Comparison of ENCODE assay signal across 30 cellular contexts in the genomic region with DNA sequence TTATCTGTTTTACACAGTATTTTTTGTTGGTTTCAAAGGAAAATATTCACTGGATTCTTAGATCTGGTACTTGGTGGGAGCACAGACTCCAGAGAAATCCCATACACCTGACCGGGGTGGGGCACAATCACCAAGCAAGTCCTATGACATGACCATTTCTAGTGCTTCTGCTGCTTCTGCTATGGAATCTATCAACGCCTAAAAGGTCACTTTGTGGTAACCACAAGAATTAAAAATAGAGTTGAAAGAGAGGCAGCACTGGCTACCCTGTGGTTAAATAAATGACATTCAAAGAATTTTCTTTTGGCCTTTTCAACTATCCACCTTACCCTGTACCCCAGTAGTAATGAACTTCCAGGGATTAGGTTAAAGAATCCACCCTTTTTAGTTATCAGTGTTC.
"Had no signal": no experiment of that assay in that cellular context is flagged by ENCODE, and none has a peak within 500 bp of the region (broad histone marks: within the 10 kb centered on the region; RNA-seq: fewer than 3 reads in every experiment).

No MANE protein-coding gene starts in this region.

- H3K4me1 ChIP-seq: Peyer's patch, SJCRH30 had no signal

- H3K4me1 Mint-ChIP-seq: activated CD4-positive, alpha-beta T cell treated with anti-CD3 and anti-CD28 coated beads for 36 hours; activated CD4-positive, alpha-beta T cell treated with anti-CD3 and anti-CD28 coated beads, Interleukin-2, amount 10 ng/mL, durations not matched to agents 7 days and 5 days; activated CD8-positive, alpha-beta memory T cell treated with anti-CD3 and anti-CD28 coated beads, Interleukin-2, amount 10 ng/mL, durations not matched to agents 7 days and 5 days; activated naive CD4-positive, alpha-beta T cell treated with anti-CD3 and anti-CD28 coated beads, Interleukin-2, amount 10 ng/mL, durations not matched to agents 7 days and 5 days; activated naive CD8-positive, alpha-beta T cell treated with anti-CD3 and anti-CD28 coated beads, Interleukin-2, amount 50 U/mL, for 24 hours; brain; central memory CD8-positive, alpha-beta T cell; WTC11 had no signal

- H3K9me3 ChIP-seq: SJCRH30 had no signal

- H3K36me3 Mint-ChIP-seq: activated CD8-positive, alpha-beta memory T cell treated with anti-CD3 and anti-CD28 coated beads, Interleukin-2, amount 10 ng/mL, durations not matched to agents 7 days and 5 days; activated naive CD4-positive, alpha-beta T cell treated with anti-CD3 and anti-CD28 coated beads, Interleukin-2, amount 10 ng/mL, durations not matched to agents 7 days and 5 days; activated naive CD8-positive, alpha-beta T cell; brain had no signal

- DNase-seq: activated CD4-positive, alpha-beta T cell treated with anti-CD3 and anti-CD28 coated beads for 36 hours; activated CD4-positive, alpha-beta T cell treated with anti-CD3 and anti-CD28 coated beads, Interleukin-2, amount 10 ng/mL, durations not matched to agents 7 days and 5 days; activated CD4-positive, alpha-beta T cell treated with anti-CD3 and anti-CD28 coated beads, Interleukin-2, amount 50 U/mL, for 48 hours; activated CD8-positive, alpha-beta memory T cell treated with anti-CD3 and anti-CD28 coated beads for 24 hours; activated CD8-positive, alpha-beta memory T cell treated with anti-CD3 and anti-CD28 coated beads, Interleukin-2, amount 10 ng/mL, durations not matched to agents 7 days and 5 days; activated CD8-positive, alpha-beta memory T cell treated with anti-CD3 and anti-CD28 coated beads, Interleukin-2, amount 50 U/mL, for 48 hours; activated effector memory CD4-positive, alpha-beta T cell treated with Interleukin-2 at 50 U/mL for 16 hours; activated naive CD4-positive, alpha-beta T cell treated with anti-CD3 and anti-CD28 coated beads, Interleukin-2, amount 10 ng/mL, durations not matched to agents 7 days and 5 days; activated naive CD8-positive, alpha-beta T cell treated with anti-CD3 and anti-CD28 coated beads, Interleukin-2, amount 50 U/mL, for 24 hours; activated T-cell treated with anti-CD3 and anti-CD28 coated beads, Interleukin-2, amount 50 U/mL, for 48 hours; anterior cingulate cortex; KG1; NCI-H1105; NCI-H1417 treated with DMSO at 0.1 percent for 48 hours; NCI-H1930; NCI-H345; NCI-H524 treated with DMSO at 0.1 percent for 48 hours; PC-3; Peyer's patch; SHP77; SJCRH30 had no signal

- ATAC-seq: activated CD4-positive, alpha-beta T cell treated with anti-CD3 and anti-CD28 coated beads for 36 hours; activated CD4-positive, CD25-positive, alpha-beta regulatory T cell treated with anti-CD3 and anti-CD28 coated beads, Interleukin-2, amount 50 U/mL, for 24 hours; activated CD8-positive, alpha-beta memory T cell treated with anti-CD3 and anti-CD28 coated beads, Interleukin-2, amount 10 ng/mL, durations not matched to agents 7 days and 5 days; activated naive CD8-positive, alpha-beta T cell treated with anti-CD3 and anti-CD28 coated beads, Interleukin-2, amount 50 U/mL, for 24 hours; PC-3; WTC11 had no signal

- H3K27ac Mint-ChIP-seq: activated CD4-positive, alpha-beta T cell treated with anti-CD3 and anti-CD28 coated beads for 36 hours; activated CD4-positive, alpha-beta T cell treated with anti-CD3 and anti-CD28 coated beads, Interleukin-2, amount 10 ng/mL, durations not matched to agents 7 days and 5 days; activated CD8-positive, alpha-beta memory T cell treated with anti-CD3 and anti-CD28 coated beads, Interleukin-2, amount 10 ng/mL, durations not matched to agents 7 days and 5 days; activated naive CD4-positive, alpha-beta T cell treated with anti-CD3 and anti-CD28 coated beads, Interleukin-2, amount 10 ng/mL, durations not matched to agents 7 days and 5 days; activated naive CD8-positive, alpha-beta T cell; activated naive CD8-positive, alpha-beta T cell treated with anti-CD3 and anti-CD28 coated beads, Interleukin-2, amount 50 U/mL, for 24 hours; brain; T-helper 1 cell treated with Interleukin-12 subunit alpha and Interleukin-12 subunit beta and Interleukin-4 antibody, amounts not matched to agents 30 μg/mL and 1 μg/mL, for 36 hours; T-helper 2 cell treated with Interferon-gamma antibody and Interleukin-4, amounts not matched to agents 5 μg/mL and 100 μg/mL, for 36 hours; WTC11 had no signal

- H3K4me3 Mint-ChIP-seq: activated CD4-positive, alpha-beta T cell treated with anti-CD3 and anti-CD28 coated beads for 36 hours; activated CD4-positive, alpha-beta T cell treated with anti-CD3 and anti-CD28 coated beads, Interleukin-2, amount 10 ng/mL, durations not matched to agents 7 days and 5 days; activated CD8-positive, alpha-beta memory T cell treated with anti-CD3 and anti-CD28 coated beads, Interleukin-2, amount 10 ng/mL, durations not matched to agents 7 days and 5 days; activated naive CD4-positive, alpha-beta T cell treated with anti-CD3 and anti-CD28 coated beads, Interleukin-2, amount 10 ng/mL, durations not matched to agents 7 days and 5 days; activated naive CD8-positive, alpha-beta T cell; activated naive CD8-positive, alpha-beta T cell treated with anti-CD3 and anti-CD28 coated beads, Interleukin-2, amount 50 U/mL, for 24 hours; brain; central memory CD8-positive, alpha-beta T cell; T-helper 1 cell treated with Interleukin-12 subunit alpha and Interleukin-12 subunit beta and Interleukin-4 antibody, amounts not matched to agents 30 μg/mL and 1 μg/mL, for 36 hours; T-helper 2 cell treated with Interferon-gamma antibody and Interleukin-4, amounts not matched to agents 5 μg/mL and 100 μg/mL, for 36 hours; WTC11 had no signal

- H3K9me3 Mint-ChIP-seq: activated CD4-positive, alpha-beta T cell treated with anti-CD3 and anti-CD28 coated beads, Interleukin-2, amount 10 ng/mL, durations not matched to agents 7 days and 5 days; central memory CD8-positive, alpha-beta T cell; T-helper 1 cell treated with Interleukin-12 subunit alpha and Interleukin-12 subunit beta and Interleukin-4 antibody, amounts not matched to agents 30 μg/mL and 1 μg/mL, for 36 hours; T-helper 2 cell treated with Interferon-gamma antibody and Interleukin-4, amounts not matched to agents 5 μg/mL and 100 μg/mL, for 36 hours had no signal

- H3K27me3 ChIP-seq: Peyer's patch, SJCRH30 had no signal

- H3K4me3 ChIP-seq: Peyer's patch, SJCRH30, SK-N-MC had no signal

- H3K27me3 Mint-ChIP-seq: activated CD4-positive, alpha-beta T cell treated with anti-CD3 and anti-CD28 coated beads for 36 hours; activated CD4-positive, alpha-beta T cell treated with anti-CD3 and anti-CD28 coated beads, Interleukin-2, amount 10 ng/mL, durations not matched to agents 7 days and 5 days; activated CD8-positive, alpha-beta memory T cell treated with anti-CD3 and anti-CD28 coated beads, Interleukin-2, amount 10 ng/mL, durations not matched to agents 7 days and 5 days; activated naive CD4-positive, alpha-beta T cell treated with anti-CD3 and anti-CD28 coated beads, Interleukin-2, amount 10 ng/mL, durations not matched to agents 7 days and 5 days; activated naive CD8-positive, alpha-beta T cell; activated naive CD8-positive, alpha-beta T cell treated with anti-CD3 and anti-CD28 coated beads, Interleukin-2, amount 50 U/mL, for 24 hours; central memory CD8-positive, alpha-beta T cell had no signal

- H3K36me3 ChIP-seq: Peyer's patch, SJCRH30 had no signal

- H3K27ac ChIP-seq: Peyer's patch, RWPE1, SJCRH30, SK-N-MC had no signal
